Comparison of ENCODE assay signal across 28 cellular contexts in the genomic region with DNA sequence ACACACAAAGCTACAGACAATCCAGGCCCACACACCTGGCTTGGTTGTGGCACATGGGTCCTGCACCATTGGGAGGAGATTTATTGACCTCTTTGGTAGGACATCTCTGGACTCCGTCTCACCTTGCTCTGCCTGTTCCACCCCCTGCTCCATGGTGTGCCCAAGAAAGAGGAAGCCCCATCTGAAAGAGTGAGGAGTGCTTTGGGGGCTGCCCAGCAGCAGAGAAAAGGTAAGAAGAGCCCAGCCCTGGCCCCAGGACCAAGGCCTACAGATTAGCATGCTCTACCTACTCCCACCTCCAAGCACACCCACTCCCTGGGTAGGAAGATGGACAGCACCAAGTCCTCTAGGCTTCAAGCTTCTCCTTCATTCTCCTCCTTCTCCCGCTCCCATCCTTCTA.
"Had no signal": no experiment of that assay in that cellular context is flagged by ENCODE, and none has a peak within 500 bp of the region (broad histone marks: within the 10 kb centered on the region; RNA-seq: fewer than 3 reads in every experiment).

No MANE protein-coding gene starts in this region.

- H3K4me3 Mint-ChIP-seq: activated B cell treated with CpG ODN at 0.5 μM for 24 hours; activated CD4-positive, alpha-beta memory T cell treated with anti-CD3 and anti-CD28 coated beads, Interleukin-2, amount 10 ng/mL, durations not matched to agents 7 days and 5 days; activated naive CD4-positive, alpha-beta T cell treated with anti-CD3 and anti-CD28 coated beads, Interleukin-2, amount 10 ng/mL, durations not matched to agents 7 days and 5 days; activated naive CD8-positive, alpha-beta T cell treated with anti-CD3 and anti-CD28 coated beads, Interleukin-2, amount 10 ng/mL, durations not matched to agents 7 days and 5 days; activated T-helper 17 cell treated with anti-CD3 and anti-CD28 coated beads, Interleukin-2, amount 50 U/mL, for 72 hours had no signal

- H3K9me3 Mint-ChIP-seq: activated B cell treated with CpG ODN at 0.5 μM for 24 hours; activated CD4-positive, alpha-beta memory T cell treated with anti-CD3 and anti-CD28 coated beads, Interleukin-2, amount 10 ng/mL, durations not matched to agents 7 days and 5 days; activated naive CD4-positive, alpha-beta T cell treated with anti-CD3 and anti-CD28 coated beads, Interleukin-2, amount 10 ng/mL, durations not matched to agents 7 days and 5 days; activated naive CD8-positive, alpha-beta T cell treated with anti-CD3 and anti-CD28 coated beads, Interleukin-2, amount 10 ng/mL, durations not matched to agents 7 days and 5 days; activated T-helper 17 cell treated with anti-CD3 and anti-CD28 coated beads, Interleukin-2, amount 50 U/mL, for 72 hours had no signal

- ATAC-seq: activated T-helper 17 cell treated with anti-CD3 and anti-CD28 coated beads, Interleukin-2, amount 50 U/mL, for 72 hours; K562 had no signal

- H3K9me3 ChIP-seq: adrenal gland, Peyer's patch, SJCRH30, SK-N-SH had no signal

- H3K27ac ChIP-seq: adrenal gland, Peyer's patch, RWPE1, SJCRH30 had no signal

- H3K27ac Mint-ChIP-seq: activated B cell treated with CpG ODN at 0.5 μM for 24 hours; activated CD4-positive, alpha-beta memory T cell treated with anti-CD3 and anti-CD28 coated beads, Interleukin-2, amount 10 ng/mL, durations not matched to agents 7 days and 5 days; activated naive CD4-positive, alpha-beta T cell treated with anti-CD3 and anti-CD28 coated beads, Interleukin-2, amount 10 ng/mL, durations not matched to agents 7 days and 5 days; activated naive CD8-positive, alpha-beta T cell treated with anti-CD3 and anti-CD28 coated beads, Interleukin-2, amount 10 ng/mL, durations not matched to agents 7 days and 5 days; activated T-helper 17 cell treated with anti-CD3 and anti-CD28 coated beads, Interleukin-2, amount 50 U/mL, for 72 hours had no signal

- H3K9me2 ChIP-seq: SK-N-SH had no signal

- H3K4me1 ChIP-seq: Peyer's patch, SJCRH30 had no signal

- H3K36me3 Mint-ChIP-seq: activated naive CD4-positive, alpha-beta T cell treated with anti-CD3 and anti-CD28 coated beads, Interleukin-2, amount 10 ng/mL, durations not matched to agents 7 days and 5 days; activated naive CD8-positive, alpha-beta T cell treated with anti-CD3 and anti-CD28 coated beads, Interleukin-2, amount 10 ng/mL, durations not matched to agents 7 days and 5 days had no signal

- FAIRE-seq: K562, TTC549 had no signal

- H3K27me3 ChIP-seq: adrenal gland, Peyer's patch, SJCRH30 had no signal

- DNase-seq: activated B cell treated with CpG ODN at 0.5 μM for 24 hours; activated CD4-positive, alpha-beta memory T cell treated with anti-CD3 and anti-CD28 coated beads, Interleukin-2, amount 10 ng/mL, durations not matched to agents 7 days and 5 days; activated CD4-positive, alpha-beta T cell treated with anti-CD3 and anti-CD28 coated beads, Interleukin-2, amount 50 U/mL, for 1 hour; activated gamma-delta T cell; activated naive CD4-positive, alpha-beta T cell treated with anti-CD3 and anti-CD28 coated beads, Interleukin-2, amount 10 ng/mL, durations not matched to agents 7 days and 5 days; activated naive CD8-positive, alpha-beta T cell treated with anti-CD3 and anti-CD28 coated beads, Interleukin-2, amount 10 ng/mL, durations not matched to agents 7 days and 5 days; activated T-cell treated with anti-CD3 and anti-CD28 coated beads for 4 hours; activated T-cell treated with anti-CD3 and anti-CD28 coated beads, Interleukin-2, amount 50 U/mL, for 48 hours; adrenal gland; caudate nucleus; NCI-H1092; NCI-H1417; NCI-H1694; NCI-H2029; NCI-H2107; NCI-H2171 treated with DMSO at 0.1 percent for 48 hours; NCI-H226; NCI-H526; NCI-H82; Peyer's patch; Right ventricle myocardium superior; SJCRH30; SK-N-SH; SW 1271 had no signal

- H3K9ac ChIP-seq: SK-N-SH had no signal

- H3K36me3 ChIP-seq: adrenal gland, Peyer's patch, SJCRH30 had no signal

- H3K4me3 ChIP-seq: adrenal gland, K562, Peyer's patch, SJCRH30 had no signal

- H3K27me3 Mint-ChIP-seq: activated B cell treated with CpG ODN at 0.5 μM for 24 hours; activated CD4-positive, alpha-beta memory T cell treated with anti-CD3 and anti-CD28 coated beads, Interleukin-2, amount 10 ng/mL, durations not matched to agents 7 days and 5 days; activated naive CD8-positive, alpha-beta T cell treated with anti-CD3 and anti-CD28 coated beads, Interleukin-2, amount 10 ng/mL, durations not matched to agents 7 days and 5 days; activated T-helper 17 cell treated with anti-CD3 and anti-CD28 coated beads, Interleukin-2, amount 50 U/mL, for 72 hours had no signal

- H3K4me2 ChIP-seq: SK-N-SH had no signal
